Comparison of ENCODE assay signal across 8 cellular contexts in the genomic region with DNA sequence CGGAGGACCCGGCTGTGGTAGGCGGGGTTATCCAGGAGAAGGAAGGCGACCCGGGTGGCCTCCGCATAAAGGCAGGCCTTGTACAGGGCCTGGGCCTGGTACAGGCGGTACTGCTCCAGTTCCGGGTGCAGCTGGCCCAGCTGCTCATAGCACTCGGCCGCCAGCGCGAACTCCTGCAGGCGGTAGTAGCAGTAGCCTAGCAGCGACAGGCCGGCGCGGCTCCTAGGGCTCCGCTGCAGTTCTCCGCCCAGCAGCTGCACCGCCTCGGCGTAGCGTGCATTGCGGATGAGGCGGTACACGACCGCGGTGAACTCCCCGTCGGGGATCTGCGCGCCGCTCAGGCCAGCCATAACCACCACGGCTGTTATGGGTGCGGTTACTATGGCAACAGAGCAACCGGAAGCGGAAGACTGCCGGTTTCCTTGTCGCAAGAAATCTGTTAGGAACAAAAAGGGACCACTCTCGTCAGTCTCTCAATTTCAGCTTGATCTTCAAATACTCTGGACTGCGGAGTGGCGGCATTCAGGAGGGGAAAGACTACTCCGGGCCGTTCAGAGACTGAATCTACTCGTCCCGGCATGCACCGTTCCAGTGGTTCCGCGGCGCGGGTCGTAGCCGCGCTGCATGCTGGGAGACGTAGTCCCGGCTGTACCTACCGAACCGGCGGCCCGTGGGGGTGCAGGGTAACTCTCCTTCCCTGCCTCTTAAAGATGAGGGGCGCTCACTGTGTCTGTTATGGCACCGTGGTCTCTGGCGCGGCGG.
A peak's percentile ranks its signal among the peaks of the same experiment; 100 is the strongest.
DNase-seq lines count a peak whose midpoint lies in the region; ATAC-seq, FAIRE-seq and TF ChIP-seq lines count a peak whose summit lies in the region.

No MANE protein-coding gene starts in this region.

- CTCF ChIA-PET in AG04450 (lab: Charles Lee) (interaction anchor here (0.8 to 1.5 kb wide), 4 partner anchors 50 to 211 kb away, joined by 3 to 5 read pairs (median 4); no protein-coding TSS in a partner anchor), WTC11 (lab: Charles Lee) (no interaction called here)

- ATAC-seq in GM18909 (IDR thresholded peaks at IDR 0.05; ENCODE audit: poor library complexity, unreplicated experiment) (peak; percentile 95), HG03139 (IDR thresholded peaks at IDR 0.05; ENCODE audit: unreplicated experiment) (peak; percentile 92), WTC11 (peak; percentile 91)

- peaks cover 21% of the 10 kb centered on the region for H3K27me3 Mint-ChIP-seq in WTC11 (ENCODE audit: low read depth)

- H3K9me3 Mint-ChIP-seq in WTC11 = peaks cover 7% of the 10 kb centered on the region

- FAIRE-seq in bronchial epithelial cell (lab: Jason Lieb, UNC) (no peak), small intestine (lab: Jason Lieb, UNC) (no peak)

- no peaks in the 10 kb centered on the region for H3K36me3 ChIP-seq in bronchial epithelial cell (ENCODE audit: control insufficient read depth, insufficient read depth, low read length)
- no peaks in the 10 kb centered on the region for H3K36me3 ChIP-seq in small intestine (ENCODE audit: control insufficient read depth in 2 of 2, insufficient read depth in 2 of 2, low read length in 2 of 2)

- H3K4me1 ChIP-seq in small intestine (ENCODE audit: control insufficient read depth in 2 of 2, insufficient read depth in 1 of 2, low read depth in 1 of 2, low read length in 1 of 2) = peaks cover 0 to 2% of the 10 kb centered on the region in 2 donors

- DNase-seq in AG04450 (ENCODE audit: low read depth, low spot score) (peak; percentile 63), NCI-H2196 treated with DMSO at 0.1 percent for 48 hours (lab: John Stamatoyannopoulos, UW; ENCODE audit: unreplicated experiment) (peak; percentile 90), WTC11 (ENCODE audit: low spot score) (peak; percentile 87), bronchial epithelial cell (ENCODE audit: low read depth) (peak; percentile 76), iPS-NIHi7 (ENCODE audit: extremely low spot score) (peak; percentile 94), small intestine (peak; percentile 89)

- no peaks in the 10 kb centered on the region for H3K27me3 ChIP-seq in AG04450 (ENCODE audit: control insufficient read depth, insufficient read depth, low read length)
- H3K27me3 ChIP-seq in bronchial epithelial cell (ENCODE audit: control insufficient read depth, insufficient read depth, low read length) = no peaks in the 10 kb centered on the region
- no peaks in the 10 kb centered on the region for H3K27me3 ChIP-seq in small intestine (ENCODE audit: control insufficient read depth in 2 of 2, insufficient read depth in 2 of 2, low read length in 2 of 2)

- peak overlapping the region; percentile 94 for H3K4me3 ChIP-seq in AG04450 (ENCODE audit: low read depth, low read length)
- H3K4me3 ChIP-seq in bronchial epithelial cell (ENCODE audit: low read depth, low read length) = peak overlapping the region; percentile 60
- H3K4me3 ChIP-seq in small intestine (ENCODE audit: low read depth in 1 of 2, low read length in 2 of 2) = peak overlapping the region; percentile 69 to 72

- H3K4me3 Mint-ChIP-seq in WTC11 = peak overlapping the region; percentile 95

- WGBS in small intestine, 3 donors = 1 to 2% (median 2%) methylated on average over 49 to 65 of the region's 65 CpGs

- H3K27ac ChIP-seq in AG04450 (ENCODE audit: low read depth, low read length) = peak overlapping the region; percentile 92
- peak overlapping the region; percentile 84 to 99 for H3K27ac ChIP-seq in small intestine (ENCODE audit: low read depth in 1 of 2, low read length in 1 of 2)

- H3K4me1 Mint-ChIP-seq in WTC11 = no peaks in the 10 kb centered on the region; the same call in 1 of the 2 replicates

- H3K9me3 ChIP-seq in AG04450 (ENCODE audit: control insufficient read depth, insufficient read depth, low read length) (no peaks in the 10 kb centered on the region), small intestine (ENCODE audit: control insufficient read depth, low read depth) (no peaks in the 10 kb centered on the region)

- peak overlapping the region; percentile 99 for H3K27ac Mint-ChIP-seq in WTC11

- TF ChIP-seq CTCF in AG04450 (IDR thresholded peaks at IDR 0.05; ENCODE audit: low read depth, low read length) (no peak), WTC11 (IDR thresholded peaks at IDR 0.05) (no peak), bronchial epithelial cell (IDR thresholded peaks at IDR 0.05; ENCODE audit: insufficient read depth, low read length, severe bottlenecking) (no peak)

- POLR2A ChIA-PET in AG04450 (lab: Yijun Ruan, JAX) = no interaction called here
- POLR2A ChIA-PET in WTC11 (lab: Charles Lee) = interaction anchor here (0.5 to 0.7 kb wide), 2 partner anchors 167 to 443 kb away, joined by 3 to 6 read pairs; no protein-coding TSS in a partner anchor

- H3K36me3 Mint-ChIP-seq in WTC11 = peaks cover 6% of the 10 kb centered on the region; the same call in 1 of the 2 replicates

TF ChIP-seq in WTC11, 78 proteins besides CTCF, POLR2A, EP300 and RAD21:
- 0 out of 2 replicates have a peak, but pooled peaks have one; percentile 3 for TF ChIP-seq NR2C2 (CRISPR knock-in tag; IDR thresholded peaks at IDR 0.05)
- no peak for TF ChIP-seq GABPB1 (CRISPR knock-in tag; IDR thresholded peaks at IDR 0.05)
- TF ChIP-seq FOXP1 (CRISPR knock-in tag; IDR thresholded peaks at IDR 0.05; ENCODE audit: borderline replicate concordance) = peak; percentile 37; the same call in 1 of the 2 replicates
- TF ChIP-seq ETV6 (CRISPR knock-in tag; IDR thresholded peaks at IDR 0.05) = peak; percentile 48; the same call in 1 of the 2 replicates
- TF ChIP-seq SMAD4 (CRISPR knock-in tag; IDR thresholded peaks at IDR 0.05) = no peak
- TF ChIP-seq, protein P1, sequence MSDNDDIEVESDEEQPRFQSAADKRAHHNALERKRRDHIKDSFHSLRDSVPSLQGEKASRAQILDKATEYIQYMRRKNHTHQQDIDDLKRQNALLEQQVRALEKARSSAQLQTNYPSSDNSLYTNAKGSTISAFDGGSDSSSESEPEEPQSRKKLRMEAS (CRISPR knock-in tag; IDR thresholded peaks at IDR 0.05) = peak; percentile 64; the same call in 1 of the 2 replicates
- TF ChIP-seq, protein P2, sequence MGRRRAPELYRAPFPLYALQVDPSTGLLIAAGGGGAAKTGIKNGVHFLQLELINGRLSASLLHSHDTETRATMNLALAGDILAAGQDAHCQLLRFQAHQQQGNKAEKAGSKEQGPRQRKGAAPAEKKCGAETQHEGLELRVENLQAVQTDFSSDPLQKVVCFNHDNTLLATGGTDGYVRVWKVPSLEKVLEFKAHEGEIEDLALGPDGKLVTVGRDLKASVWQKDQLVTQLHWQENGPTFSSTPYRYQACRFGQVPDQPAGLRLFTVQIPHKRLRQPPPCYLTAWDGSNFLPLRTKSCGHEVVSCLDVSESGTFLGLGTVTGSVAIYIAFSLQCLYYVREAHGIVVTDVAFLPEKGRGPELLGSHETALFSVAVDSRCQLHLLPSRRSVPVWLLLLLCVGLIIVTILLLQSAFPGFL (CRISPR knock-in tag; IDR thresholded peaks at IDR 0.05; ENCODE audit: borderline replicate concordance) = 0 out of 2 replicates have a peak, but pooled peaks have one; percentile 38
- TF ChIP-seq TEAD1 (CRISPR knock-in tag; IDR thresholded peaks at IDR 0.05) = peak; percentile 23; the same call in 1 of the 2 replicates
- TF ChIP-seq ZNF138 (CRISPR knock-in tag; conservative IDR thresholded peaks at IDR 0.05) = no peak
- TF ChIP-seq FOXK1 (CRISPR knock-in tag; IDR thresholded peaks at IDR 0.05) = peak; percentile 22; the same call in 1 of the 2 replicates

Comparison
In these comparisons a context has a peak if more than half of its experiments do, and no peak if none do; other contexts are left out.
1. Peak in every context shown above with its lines: DNase-seq, ATAC-seq, H3K4me3 ChIP-seq and H3K27ac ChIP-seq.